In the genomic region with DNA sequence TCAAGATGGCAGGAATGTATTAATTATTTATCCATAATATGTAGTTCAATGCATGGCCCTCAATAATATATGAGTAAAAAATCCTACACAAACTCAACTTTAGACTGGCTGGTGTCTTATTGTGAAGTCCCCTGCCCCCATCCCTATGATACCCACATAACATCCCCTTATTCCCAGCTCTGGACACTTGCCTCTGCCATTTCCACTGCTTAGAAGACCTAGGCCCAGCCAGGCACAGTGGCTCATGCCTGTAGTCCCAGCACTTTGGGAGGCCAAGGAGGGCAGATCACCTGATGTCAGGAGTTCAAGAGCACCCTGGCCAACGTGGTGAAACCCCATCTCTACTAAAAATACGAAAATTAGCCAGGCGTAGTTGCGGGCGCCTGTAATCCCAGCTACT, we compare ENCODE assay signal across 39 cellular contexts.
"Had no signal": no experiment of that assay in that cellular context is flagged by ENCODE, and none has a peak within 500 bp of the region (broad histone marks: within the 10 kb centered on the region; RNA-seq: fewer than 3 reads in every experiment).

No MANE protein-coding gene starts in this region.

- H3K27ac ChIP-seq: adrenal gland, ascending aorta, body of pancreas, brain microvascular endothelial cell, breast epithelium, cardiac muscle cell had no signal

- FAIRE-seq: astrocyte, bronchial epithelial cell, colon had no signal

- ATAC-seq: activated naive CD4-positive, alpha-beta T cell treated with anti-CD3 and anti-CD28 coated beads, Interleukin-2, amount 50 U/mL, for 72 hours; activated naive CD8-positive, alpha-beta T cell treated with anti-CD3 and anti-CD28 coated beads, Interleukin-2, amount 50 U/mL, for 24 hours; activated T-cell treated with anti-CD3 and anti-CD28 coated beads, Interleukin-2, amount 50 U/mL, for 4 hours; activated T-cell treated with anti-CD3 and anti-CD28 coated beads, Interleukin-2, amount 50 U/mL, for 72 hours; activated T-helper 17 cell treated with anti-CD3 and anti-CD28 coated beads, Interleukin-2, amount 50 U/mL, for 72 hours; body of pancreas had no signal

- DNase-seq: activated effector memory CD4-positive, alpha-beta T cell treated with anti-CD3 and anti-CD28 coated beads, Interleukin-2, amount 50 U/mL, for 16 hours; activated effector memory CD4-positive, alpha-beta T cell treated with Interleukin-2 at 50 U/mL for 16 hours; activated gamma-delta T cell; activated gamma-delta T cell treated with Interleukin-2 at 50 U/mL for 16 hours; activated naive CD4-positive, alpha-beta T cell; activated naive CD4-positive, alpha-beta T cell treated with anti-CD3 and anti-CD28 coated beads for 36 hours; activated naive CD4-positive, alpha-beta T cell treated with anti-CD3 and anti-CD28 coated beads, Interleukin-2, amount 10 ng/mL, durations not matched to agents 7 days and 5 days; activated naive CD4-positive, alpha-beta T cell treated with anti-CD3 and anti-CD28 coated beads, Interleukin-2, amount 50 U/mL, for 16 hours; activated naive CD4-positive, alpha-beta T cell treated with Interleukin-2 at 50 U/mL for 16 hours; activated naive CD8-positive, alpha-beta T cell treated with anti-CD3 and anti-CD28 coated beads for 36 hours; activated naive CD8-positive, alpha-beta T cell treated with anti-CD3 and anti-CD28 coated beads, Interleukin-2, amount 10 ng/mL, durations not matched to agents 7 days and 5 days; activated naive CD8-positive, alpha-beta T cell treated with anti-CD3 and anti-CD28 coated beads, Interleukin-2, amount 50 U/mL, for 24 hours; activated T-cell treated with anti-CD3 and anti-CD28 coated beads, Interleukin-2, amount 50 U/mL, for 4 hours; activated T-cell treated with anti-CD3 and anti-CD28 coated beads, Interleukin-2, amount 50 U/mL, for 48 hours; activated T-cell treated with anti-CD3 and anti-CD28 coated beads, Interleukin-2, amount 50 U/mL, for 72 hours; adrenal gland; amniotic stem cell; amygdala; anterior cingulate cortex; aorta; body of pancreas; brain microvascular endothelial cell; caudate nucleus; central memory CD4-positive, alpha-beta T cell; cerebellar nuclear complex had no signal

- H3K9me3 Mint-ChIP-seq: activated naive CD4-positive, alpha-beta T cell treated with anti-CD3 and anti-CD28 coated beads for 36 hours; activated naive CD4-positive, alpha-beta T cell treated with anti-CD3 and anti-CD28 coated beads, Interleukin-2, amount 10 ng/mL, durations not matched to agents 7 days and 5 days; activated naive CD4-positive, alpha-beta T cell treated with anti-CD3 and anti-CD28 coated beads, Interleukin-2, amount 50 U/mL, for 24 hours; activated naive CD8-positive, alpha-beta T cell treated with anti-CD3 and anti-CD28 coated beads for 36 hours; activated naive CD8-positive, alpha-beta T cell treated with anti-CD3 and anti-CD28 coated beads, Interleukin-2, amount 10 ng/mL, durations not matched to agents 7 days and 5 days; activated naive CD8-positive, alpha-beta T cell treated with anti-CD3 and anti-CD28 coated beads, Interleukin-2, amount 50 U/mL, for 24 hours; activated T-cell treated with anti-CD3 and anti-CD28 coated beads, Interleukin-2, amount 50 U/mL, for 4 hours; activated T-helper 1 cell treated with anti-CD3 and anti-CD28 coated beads, Interleukin-12 subunit alpha, Interleukin-12 subunit beta, Interleukin-2, Interleukin-4 antibody, amounts not matched to agents 30 ng/mL and 10 ng/mL and 1 ng/mL, durations not matched to agents 14 hours and 24 hours and 36 hours; activated T-helper 17 cell treated with anti-CD3 and anti-CD28 coated beads, Interleukin-2, amount 50 U/mL, for 72 hours; activated T-helper 2 cell treated with anti-CD3 and anti-CD28 coated beads, Interferon-gamma antibody, Interleukin-2, Interleukin-4, amounts not matched to agents 10 μg/mL and 5 μg/mL and 100 μg/mL, durations not matched to agents 14 hours and 24 hours and 36 hours; central memory CD8-positive, alpha-beta T cell had no signal

- H3K36me3 Mint-ChIP-seq: activated naive CD4-positive, alpha-beta T cell treated with anti-CD3 and anti-CD28 coated beads, Interleukin-2, amount 10 ng/mL, durations not matched to agents 7 days and 5 days; activated naive CD4-positive, alpha-beta T cell treated with anti-CD3 and anti-CD28 coated beads, Interleukin-2, amount 50 U/mL, for 72 hours; activated naive CD8-positive, alpha-beta T cell treated with anti-CD3 and anti-CD28 coated beads, Interleukin-2, amount 10 ng/mL, durations not matched to agents 7 days and 5 days; brain had no signal

- H3K4me1 Mint-ChIP-seq: activated naive CD4-positive, alpha-beta T cell treated with anti-CD3 and anti-CD28 coated beads, Interleukin-2, amount 10 ng/mL, durations not matched to agents 7 days and 5 days; activated naive CD4-positive, alpha-beta T cell treated with anti-CD3 and anti-CD28 coated beads, Interleukin-2, amount 50 U/mL, for 24 hours; activated naive CD8-positive, alpha-beta T cell treated with anti-CD3 and anti-CD28 coated beads for 36 hours; activated naive CD8-positive, alpha-beta T cell treated with anti-CD3 and anti-CD28 coated beads, Interleukin-2, amount 10 ng/mL, durations not matched to agents 7 days and 5 days; activated naive CD8-positive, alpha-beta T cell treated with anti-CD3 and anti-CD28 coated beads, Interleukin-2, amount 50 U/mL, for 24 hours; activated T-helper 17 cell treated with anti-CD3 and anti-CD28 coated beads, Interleukin-2, amount 50 U/mL, for 72 hours; central memory CD8-positive, alpha-beta T cell had no signal

- H3K4me3 ChIP-seq: adrenal gland, ascending aorta, body of pancreas, breast epithelium, cardiac muscle cell had no signal

- H3K36me3 ChIP-seq: adrenal gland, ascending aorta, brain microvascular endothelial cell, breast epithelium, cardiac muscle cell had no signal

- H3K9me3 ChIP-seq: adrenal gland, ascending aorta, body of pancreas, breast epithelium had no signal

- H3K27me3 Mint-ChIP-seq: activated naive CD4-positive, alpha-beta T cell treated with anti-CD3 and anti-CD28 coated beads, Interleukin-2, amount 10 ng/mL, durations not matched to agents 7 days and 5 days; activated naive CD4-positive, alpha-beta T cell treated with anti-CD3 and anti-CD28 coated beads, Interleukin-2, amount 50 U/mL, for 24 hours; activated naive CD8-positive, alpha-beta T cell; activated naive CD8-positive, alpha-beta T cell treated with anti-CD3 and anti-CD28 coated beads for 36 hours; activated naive CD8-positive, alpha-beta T cell treated with anti-CD3 and anti-CD28 coated beads, Interleukin-2, amount 10 ng/mL, durations not matched to agents 7 days and 5 days; activated naive CD8-positive, alpha-beta T cell treated with anti-CD3 and anti-CD28 coated beads, Interleukin-2, amount 50 U/mL, for 24 hours; activated T-helper 17 cell treated with anti-CD3 and anti-CD28 coated beads, Interleukin-2, amount 50 U/mL, for 72 hours; central memory CD8-positive, alpha-beta T cell had no signal

- H3K27me3 ChIP-seq: adrenal gland, ascending aorta, body of pancreas, brain microvascular endothelial cell, breast epithelium had no signal

- H3K27ac Mint-ChIP-seq: activated naive CD4-positive, alpha-beta T cell treated with anti-CD3 and anti-CD28 coated beads for 36 hours; activated naive CD4-positive, alpha-beta T cell treated with anti-CD3 and anti-CD28 coated beads, Interleukin-2, amount 10 ng/mL, durations not matched to agents 7 days and 5 days; activated naive CD4-positive, alpha-beta T cell treated with anti-CD3 and anti-CD28 coated beads, Interleukin-2, amount 50 U/mL, for 24 hours; activated naive CD8-positive, alpha-beta T cell; activated naive CD8-positive, alpha-beta T cell treated with anti-CD3 and anti-CD28 coated beads for 36 hours; activated naive CD8-positive, alpha-beta T cell treated with anti-CD3 and anti-CD28 coated beads, Interleukin-2, amount 10 ng/mL, durations not matched to agents 7 days and 5 days; activated naive CD8-positive, alpha-beta T cell treated with anti-CD3 and anti-CD28 coated beads, Interleukin-2, amount 50 U/mL, for 24 hours; activated T-cell treated with anti-CD3 and anti-CD28 coated beads, Interleukin-2, amount 50 U/mL, for 72 hours; activated T-helper 1 cell treated with anti-CD3 and anti-CD28 coated beads, Interleukin-12 subunit alpha, Interleukin-12 subunit beta, Interleukin-2, Interleukin-4 antibody, amounts not matched to agents 30 ng/mL and 10 ng/mL and 1 ng/mL, durations not matched to agents 14 hours and 24 hours and 36 hours; activated T-helper 17 cell treated with anti-CD3 and anti-CD28 coated beads, Interleukin-2, amount 50 U/mL, for 72 hours; activated T-helper 2 cell treated with anti-CD3 and anti-CD28 coated beads, Interferon-gamma antibody, Interleukin-2, Interleukin-4, amounts not matched to agents 10 μg/mL and 5 μg/mL and 100 μg/mL, durations not matched to agents 14 hours and 24 hours and 36 hours; brain had no signal

- H3K4me1 ChIP-seq: adrenal gland, ascending aorta, body of pancreas, breast epithelium had no signal

- H3K4me3 Mint-ChIP-seq: activated naive CD4-positive, alpha-beta T cell treated with anti-CD3 and anti-CD28 coated beads for 36 hours; activated naive CD4-positive, alpha-beta T cell treated with anti-CD3 and anti-CD28 coated beads, Interleukin-2, amount 10 ng/mL, durations not matched to agents 7 days and 5 days; activated naive CD4-positive, alpha-beta T cell treated with anti-CD3 and anti-CD28 coated beads, Interleukin-2, amount 50 U/mL, for 24 hours; activated naive CD8-positive, alpha-beta T cell; activated naive CD8-positive, alpha-beta T cell treated with anti-CD3 and anti-CD28 coated beads for 36 hours; activated naive CD8-positive, alpha-beta T cell treated with anti-CD3 and anti-CD28 coated beads, Interleukin-2, amount 10 ng/mL, durations not matched to agents 7 days and 5 days; activated naive CD8-positive, alpha-beta T cell treated with anti-CD3 and anti-CD28 coated beads, Interleukin-2, amount 50 U/mL, for 24 hours; activated T-cell treated with anti-CD3 and anti-CD28 coated beads, Interleukin-2, amount 50 U/mL, for 4 hours; activated T-cell treated with anti-CD3 and anti-CD28 coated beads, Interleukin-2, amount 50 U/mL, for 72 hours; activated T-helper 1 cell treated with anti-CD3 and anti-CD28 coated beads, Interleukin-12 subunit alpha, Interleukin-12 subunit beta, Interleukin-2, Interleukin-4 antibody, amounts not matched to agents 30 ng/mL and 10 ng/mL and 1 ng/mL, durations not matched to agents 14 hours and 24 hours and 36 hours; activated T-helper 17 cell treated with anti-CD3 and anti-CD28 coated beads, Interleukin-2, amount 50 U/mL, for 72 hours; brain; central memory CD8-positive, alpha-beta T cell had no signal
